In genomic region chr18:13366541-13366940, GRCh38 we compare ENCODE assay signal across 15 cellular contexts.
"Had no signal": no experiment of that assay in that cellular context is flagged by ENCODE, and none has a peak within 500 bp of the region (broad histone marks: within the 10 kb centered on the region; RNA-seq: fewer than 3 reads in every experiment).

No MANE protein-coding gene starts in this region.

- ATAC-seq: stimulated activated naive CD8-positive, alpha-beta T cell treated with anti-CD3 and anti-CD28 coated beads, Interleukin-15, Interleukin-2, amounts not matched to agents 100 U/mL and 50 U/mL, for 24 hours had no signal

- FAIRE-seq: TTC549 had no signal

- H3K27ac ChIP-seq: cardiac muscle cell, lower lobe of right lung, prostate gland, right atrium auricular region, tibial artery had no signal

- H3K36me3 ChIP-seq: cardiac muscle cell, lower lobe of right lung, prostate gland, right atrium auricular region, tibial artery had no signal

- H3K4me1 ChIP-seq: lower lobe of right lung had no signal

- H3K4me3 ChIP-seq: cardiac muscle cell, lower lobe of right lung, prostate gland, right atrium auricular region, tibial artery had no signal

- DNase-seq: activated CD4-positive, alpha-beta T cell treated with anti-CD3 and anti-CD28 coated beads, Interleukin-2, amount 50 U/mL, for 48 hours; activated CD8-positive, alpha-beta memory T cell treated with anti-CD3 and anti-CD28 coated beads, Interleukin-2, amount 50 U/mL, for 4 hours; activated naive CD8-positive, alpha-beta T cell treated with anti-CD3 and anti-CD28 coated beads, Interleukin-2, amount 10 ng/mL, durations not matched to agents 7 days and 5 days; amygdala; dermis blood vessel endothelial cell; effector memory CD4-positive, alpha-beta T cell; left cardiac atrium; lower lobe of right lung; stimulated activated CD4-positive, alpha-beta T cell treated with anti-CD3 and anti-CD28 coated beads, Interleukin-2, amount 100 ng/mL, for 24 hours; stimulated activated naive CD8-positive, alpha-beta T cell treated with anti-CD3 and anti-CD28 coated beads, Interleukin-15, Interleukin-2, amounts not matched to agents 100 U/mL and 50 U/mL, for 24 hours; tibial artery had no signal

- H3K9me3 ChIP-seq: lower lobe of right lung, prostate gland, right atrium auricular region, tibial artery had no signal

- H3K27me3 ChIP-seq: cardiac muscle cell, right atrium auricular region, tibial artery had no signal
